In the genomic region with DNA sequence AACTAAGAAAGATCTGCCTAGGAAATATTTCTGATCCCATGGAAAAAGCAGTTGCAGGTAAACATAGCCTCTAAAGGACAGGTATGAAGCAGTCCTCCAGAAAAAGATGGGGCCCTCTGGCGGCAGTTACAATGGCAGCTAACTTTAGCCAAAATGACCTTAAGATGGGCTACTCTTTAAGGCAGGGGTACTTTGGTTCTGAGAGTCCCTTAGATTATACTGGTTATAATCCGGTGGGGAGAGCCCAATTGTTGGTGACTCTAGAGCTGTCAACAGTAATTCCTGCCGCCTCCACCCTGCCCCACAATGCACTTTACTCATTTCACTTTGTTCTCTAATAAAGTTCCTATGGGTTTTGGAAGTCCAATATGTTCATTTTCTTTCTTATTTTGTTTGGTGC, we compare ENCODE assay signal across 14 cellular contexts.
DNase-seq lines count a peak whose midpoint lies in the region; ATAC-seq and TF ChIP-seq lines count a peak whose summit lies in the region.
"Had no signal": no experiment of that assay in that cellular context is flagged by ENCODE, and none has a peak within 500 bp of the region (broad histone marks: within the 10 kb centered on the region; RNA-seq: fewer than 3 reads in every experiment).

No MANE protein-coding gene starts in this region.

- H3K27ac ChIP-seq in MM.1S (ENCODE audit: low read length) (no peak overlapping the region), mammary epithelial cell (ENCODE audit: insufficient read depth, low read depth, low read length) (no peak overlapping the region), mesenchymal stem cell (ENCODE audit: low read length, poor library complexity, severe bottlenecking) (no peak overlapping the region)

- no peak for ATAC-seq in activated CD4-positive, alpha-beta T cell treated with anti-CD3 and anti-CD28 coated beads for 36 hours
- ATAC-seq in HG03571 (IDR thresholded peaks at IDR 0.05; ENCODE audit: unreplicated experiment): no peak
- ATAC-seq: CD8-positive, alpha-beta T cell; T-helper 17 cell had no signal

- no peak overlapping the region for H2BK120ac ChIP-seq in mesenchymal stem cell (ENCODE audit: low read depth, low read length)

- H3K36me3 Mint-ChIP-seq in activated CD4-positive, alpha-beta T cell treated with anti-CD3 and anti-CD28 coated beads for 36 hours (ENCODE audit: low read depth): no peaks in the 10 kb centered on the region
- H3K36me3 Mint-ChIP-seq: CD8-positive, alpha-beta T cell; naive B cell had no signal

- no peak overlapping the region for H3K4me2 ChIP-seq in MM.1S (ENCODE audit: low read depth, low read length)
- no peak overlapping the region for H3K4me2 ChIP-seq in mammary epithelial cell (ENCODE audit: insufficient read depth, low read depth, low read length)
- no peak overlapping the region for H3K4me2 ChIP-seq in mesenchymal stem cell (ENCODE audit: low read length, poor library complexity, severe bottlenecking)

- H2AK5ac ChIP-seq in mesenchymal stem cell (ENCODE audit: low read length, severe bottlenecking): no peak overlapping the region

- no TSS peak for BruUV-seq in mammary epithelial cell (replicated peaks; lab: Mats Ljungman, UMichigan)

- no peak overlapping the region for H4K91ac ChIP-seq in mesenchymal stem cell (ENCODE audit: low read length)

- no peak overlapping the region for H4K8ac ChIP-seq in mesenchymal stem cell (ENCODE audit: low read length)

- H3F3A ChIP-seq in MM.1S (ENCODE audit: insufficient read depth, low read length): no peaks in the 10 kb centered on the region

- H4K20me1 ChIP-seq in MM.1S (ENCODE audit: insufficient read depth, low read length): no peaks in the 10 kb centered on the region
- no peaks in the 10 kb centered on the region for H4K20me1 ChIP-seq in mammary epithelial cell (ENCODE audit: insufficient read depth, low read length)

- H2BK5ac ChIP-seq in mesenchymal stem cell (ENCODE audit: low read depth, low read length, poor library complexity, severe bottlenecking): no peak overlapping the region

- H3K4me3 Mint-ChIP-seq in activated CD4-positive, alpha-beta T cell treated with anti-CD3 and anti-CD28 coated beads for 36 hours: no peak overlapping the region
- H3K4me3 Mint-ChIP-seq: CD8-positive, alpha-beta T cell; T-helper 17 cell had no signal

- CTCF ChIA-PET in mammary epithelial cell (lab: Charles Lee; ENCODE audit: low non-redundant PET): interaction anchor here (0.6 kb wide), 1 partner anchor 352 kb away, joined by 3 read pairs; no protein-coding TSS in a partner anchor
- CTCF ChIA-PET in activated CD4-positive, alpha-beta T cell treated with anti-CD3 and anti-CD28 coated beads for 36 hours (lab: Charles Lee): no interaction called here

- H2AFZ ChIP-seq in MM.1S (ENCODE audit: low read length) (no peak overlapping the region), mammary epithelial cell (ENCODE audit: low read depth, low read length) (no peak overlapping the region), mesenchymal stem cell (ENCODE audit: low read depth, low read length) (no peak overlapping the region)

- 75% methylated on average over 3 of the region's 3 CpGs for WGBS in mammary epithelial cell (ENCODE audit: low coverage, missing lambda C conversion rate)
- WGBS in mesenchymal stem cell: 63% methylated on average over 2 of the region's 3 CpGs

- H3K18ac ChIP-seq in mesenchymal stem cell (ENCODE audit: low read depth in 1 of 2, low read length in 2 of 2): no peak overlapping the region

- H3K9me3 Mint-ChIP-seq in activated CD4-positive, alpha-beta T cell treated with anti-CD3 and anti-CD28 coated beads for 36 hours (ENCODE audit: low read depth): no peaks in the 10 kb centered on the region
- H3K9me3 Mint-ChIP-seq: CD8-positive, alpha-beta T cell had no signal

- H3K27me3 ChIP-seq in MM.1S (replicated peaks; ENCODE audit: insufficient read depth, low read length): no peaks in the 10 kb centered on the region
- H3K27me3 ChIP-seq in mammary epithelial cell (ENCODE audit: insufficient read depth, low read length): no peaks in the 10 kb centered on the region
- peaks cover 0 to 36% of the 10 kb centered on the region in 2 experiments for H3K27me3 ChIP-seq in mesenchymal stem cell (ENCODE audit: control insufficient read depth in 1 of 2, insufficient read depth in 1 of 2, low read length in 2 of 2)

- H3K4me1 ChIP-seq in MM.1S (ENCODE audit: low read length): no peaks in the 10 kb centered on the region
- H3K4me1 ChIP-seq in mammary epithelial cell (ENCODE audit: insufficient read depth, low read length): no peaks in the 10 kb centered on the region
- no peaks in the 10 kb centered on the region for H3K4me1 ChIP-seq in mesenchymal stem cell (ENCODE audit: control insufficient read depth, insufficient read depth, low read depth, low read length)

- H3K23ac ChIP-seq in mesenchymal stem cell (ENCODE audit: low read length in 2 of 2): no peak overlapping the region

- H3K79me1 ChIP-seq in mesenchymal stem cell (replicated peaks; ENCODE audit: low read length, poor library complexity, severe bottlenecking): no peaks in the 10 kb centered on the region

- TF ChIP-seq CTCF in MM.1S (IDR thresholded peaks at IDR 0.05; ENCODE audit: low read length): peak; percentile 23
- TF ChIP-seq CTCF in mammary epithelial cell (conservative IDR thresholded peaks at IDR 0.05 in 1 of 2, IDR thresholded peaks at IDR 0.05 in 1 of 2; ENCODE audit: extremely low read depth in 1 of 2, insufficient read depth in 1 of 2, low read depth in 1 of 2, low read length in 2 of 2): peak; percentile 29 to 62

- H3K79me2 ChIP-seq in MM.1S (ENCODE audit: low read length): no peaks in the 10 kb centered on the region
- no peaks in the 10 kb centered on the region for H3K79me2 ChIP-seq in mammary epithelial cell (ENCODE audit: insufficient read depth, low read length)

- no peak overlapping the region for H3K4me3 ChIP-seq in MM.1S (ENCODE audit: low read length)
- H3K4me3 ChIP-seq in mammary epithelial cell (replicated peaks in 1 of 3; ENCODE audit: insufficient read depth in 1 of 3, low read depth in 2 of 3, low read length in 3 of 3): no peak overlapping the region
- no peak overlapping the region for H3K4me3 ChIP-seq in mesenchymal stem cell (ENCODE audit: insufficient read depth in 1 of 2, low read depth in 1 of 2, low read length in 2 of 2)

- intact Hi-C loops in mammary epithelial cell (cut with micrococcal nuclease): loop anchor here (5.0 kb wide), 2 partner anchors 142 to 153 kb away; no protein-coding TSS in a partner anchor
- intact Hi-C loops in activated CD4-positive, alpha-beta T cell treated with anti-CD3 and anti-CD28 coated beads for 36 hours (cut with DNase I, micrococcal nuclease): no loop called here

- H3K27me3 Mint-ChIP-seq in activated CD4-positive, alpha-beta T cell treated with anti-CD3 and anti-CD28 coated beads for 36 hours: peaks cover 2% of the 10 kb centered on the region
- H3K27me3 Mint-ChIP-seq: naive B cell had no signal

- H3K14ac ChIP-seq in mesenchymal stem cell (ENCODE audit: low read length in 2 of 2): no peak overlapping the region

- H3K9ac ChIP-seq in MM.1S (ENCODE audit: low read length) (no peak overlapping the region), mammary epithelial cell (ENCODE audit: insufficient read depth, low read length) (no peak overlapping the region), mesenchymal stem cell (ENCODE audit: low read length) (no peak overlapping the region)

- no peaks in the 10 kb centered on the region for H3K9me3 ChIP-seq in MM.1S (replicated peaks; ENCODE audit: insufficient read depth, low read length)
- no peaks in the 10 kb centered on the region for H3K9me3 ChIP-seq in mammary epithelial cell (replicated peaks; ENCODE audit: insufficient read depth, low read length)
- H3K9me3 ChIP-seq in mesenchymal stem cell (ENCODE audit: control insufficient read depth, low read length): no peaks in the 10 kb centered on the region

- in situ Hi-C loops in mammary epithelial cell (cut with MboI; ENCODE audit: low sequenced_read_pairs in 2 of 2): loop anchor here (10.0 to 25.0 kb wide), 4 partner anchors 163 to 1035 kb away; a partner anchor contains a TSS

- DNase-seq in ELF-1 (ENCODE audit: low read depth, low spot score) (peak; percentile 23), MM.1S (no peak), mammary epithelial cell (peak; percentile 6), mesenchymal stem cell (peak; percentile 26), NCI-H187 treated with DMSO at 0.1 percent for 48 hours (lab: John Stamatoyannopoulos, UW) (no peak), NCI-H1417 treated with DMSO at 0.1 percent for 48 hours (lab: John Stamatoyannopoulos, UW) (no peak)
- no peak for DNase-seq in activated CD4-positive, alpha-beta T cell treated with anti-CD3 and anti-CD28 coated beads for 36 hours
- DNase-seq: activated CD8-positive, alpha-beta memory T cell treated with anti-CD3 and anti-CD28 coated beads, Interleukin-2, amount 50 U/mL, for 48 hours; anterior cingulate cortex; CD8-positive, alpha-beta T cell; naive B cell; NCI-H1092 treated with DMSO at 0.1 percent for 48 hours; T-helper 17 cell had no signal

- no peaks in the 10 kb centered on the region for H3K4me1 Mint-ChIP-seq in activated CD4-positive, alpha-beta T cell treated with anti-CD3 and anti-CD28 coated beads for 36 hours
- H3K4me1 Mint-ChIP-seq: naive B cell, T-helper 17 cell had no signal

- H3K36me3 ChIP-seq in MM.1S (replicated peaks; ENCODE audit: insufficient read depth, low read length): no peaks in the 10 kb centered on the region
- H3K36me3 ChIP-seq in mammary epithelial cell (ENCODE audit: insufficient read depth, low read length): no peaks in the 10 kb centered on the region
- H3K36me3 ChIP-seq in mesenchymal stem cell (ENCODE audit: control insufficient read depth in 1 of 2, insufficient read depth in 2 of 2, low read depth in 1 of 2, low read length in 2 of 2): no peaks in the 10 kb centered on the region

- H2BK15ac ChIP-seq in mesenchymal stem cell (ENCODE audit: low read depth, poor library complexity, severe bottlenecking): no peak overlapping the region

- POLR2A ChIA-PET in activated CD4-positive, alpha-beta T cell treated with anti-CD3 and anti-CD28 coated beads for 36 hours (lab: Charles Lee): no interaction called here

- dilution Hi-C loops in mammary epithelial cell (cut with HindIII; ENCODE audit: low sequenced_read_pairs): no loop called here

- H3K4ac ChIP-seq in mesenchymal stem cell (ENCODE audit: low read depth in 1 of 2, low read length in 2 of 2): no peak overlapping the region

- H2BK12ac ChIP-seq in mesenchymal stem cell (ENCODE audit: low read length in 2 of 2): no peak overlapping the region

- no peak overlapping the region for H3K27ac Mint-ChIP-seq in activated CD4-positive, alpha-beta T cell treated with anti-CD3 and anti-CD28 coated beads for 36 hours
- H3K27ac Mint-ChIP-seq: CD8-positive, alpha-beta T cell; T-helper 17 cell had no signal

- H3K9me2 ChIP-seq in MM.1S (replicated peaks; ENCODE audit: insufficient read depth, low read length): no peaks in the 10 kb centered on the region

Comparison
In these comparisons a context has a peak if more than half of its experiments do, and no peak if none do; other contexts are left out.
1. DNase-seq: peak in ELF-1 (single experiment), mammary epithelial cell (single experiment) and mesenchymal stem cell (single experiment); none in MM.1S (single experiment), NCI-H187 treated with DMSO at 0.1 percent for 48 hours (single experiment), activated CD4-positive, alpha-beta T cell treated with anti-CD3 and anti-CD28 coated beads for 36 hours (single experiment) and NCI-H1417 treated with DMSO at 0.1 percent for 48 hours (single experiment).